2 cellular contexts compared by ENCODE assay signal in the genomic region with DNA sequence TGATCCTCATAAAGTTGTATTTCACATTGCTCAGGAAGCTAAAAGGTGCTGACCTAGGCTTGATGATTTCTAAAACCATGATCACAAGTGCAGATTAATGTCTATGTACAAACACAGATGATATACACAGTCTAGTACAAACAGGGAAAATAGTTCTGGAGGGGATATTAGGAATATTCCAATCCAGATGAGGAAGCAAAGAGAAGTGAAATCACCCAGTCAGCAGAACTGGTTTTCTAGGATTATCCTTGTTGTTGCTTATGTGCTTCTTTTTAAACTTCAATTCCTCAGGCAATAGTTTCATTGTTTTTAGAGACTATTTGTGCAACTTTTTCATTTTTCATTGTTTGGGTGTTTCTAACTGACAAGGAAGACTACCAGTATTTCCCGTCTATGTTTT.
TF ChIP-seq lines count a peak whose summit lies in the region.

No MANE protein-coding gene starts in this region.

TF ChIP-seq in IMR-90, 13 proteins besides CTCF, POLR2A, EP300 and RAD21:
- TF ChIP-seq SMC3 (IDR thresholded peaks at IDR 0.05; ENCODE audit: low read depth, low read length), result no peak
- no peak for TF ChIP-seq RCOR1 (IDR thresholded peaks at IDR 0.05; ENCODE audit: insufficient replicate concordance, low read length)
- TF ChIP-seq FOS (IDR thresholded peaks at IDR 0.05; ENCODE audit: low read depth, low read length), result no peak
- peak; percentile 68 for TF ChIP-seq MAFK (IDR thresholded peaks at IDR 0.05; ENCODE audit: low read depth, low read length)

TF ChIP-seq in K562, 482 proteins besides CTCF, POLR2A, EP300 and RAD21:
- TF ChIP-seq ZNF316 (IDR thresholded peaks at IDR 0.05) (peak; percentile 84), PHTF2 (CRISPR knock-in tag; IDR thresholded peaks at IDR 0.05) (no peak), MAFG (tag; conservative IDR thresholded peaks at IDR 0.05) (peak; percentile 56), SMARCB1 (IDR thresholded peaks at IDR 0.05; ENCODE audit: insufficient read length, low read depth) (no peak), C11orf30 (IDR thresholded peaks at IDR 0.05; ENCODE audit: low read depth) (peak; percentile 75), MAFF (IDR thresholded peaks at IDR 0.05; ENCODE audit: low read length) (peak; percentile 38; the same call in 1 of the 2 replicates), MAFK (IDR thresholded peaks at IDR 0.05; ENCODE audit: low read length) (peak; percentile 42; the same call in 1 of the 2 replicates), DMBX1 (CRISPR knock-in tag; IDR thresholded peaks at IDR 0.05; ENCODE audit: borderline replicate concordance) (no peak)
- TF ChIP-seq, protein P1, sequence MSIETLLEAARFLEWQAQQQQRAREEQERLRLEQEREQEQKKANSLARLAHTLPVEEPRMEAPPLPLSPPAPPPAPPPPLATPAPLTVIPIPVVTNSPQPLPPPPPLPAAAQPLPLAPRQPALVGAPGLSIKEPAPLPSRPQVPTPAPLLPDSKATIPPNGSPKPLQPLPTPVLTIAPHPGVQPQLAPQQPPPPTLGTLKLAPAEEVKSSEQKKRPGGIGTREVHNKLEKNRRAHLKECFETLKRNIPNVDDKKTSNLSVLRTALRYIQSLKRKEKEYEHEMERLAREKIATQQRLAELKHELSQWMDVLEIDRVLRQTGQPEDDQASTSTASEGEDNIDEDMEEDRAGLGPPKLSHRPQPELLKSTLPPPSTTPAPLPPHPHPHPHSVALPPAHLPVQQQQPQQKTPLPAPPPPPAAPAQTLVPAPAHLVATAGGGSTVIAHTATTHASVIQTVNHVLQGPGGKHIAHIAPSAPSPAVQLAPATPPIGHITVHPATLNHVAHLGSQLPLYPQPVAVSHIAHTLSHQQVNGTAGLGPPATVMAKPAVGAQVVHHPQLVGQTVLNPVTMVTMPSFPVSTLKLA (conservative IDR thresholded peaks at IDR 0.05), result no peak
- TF ChIP-seq, protein P2, sequence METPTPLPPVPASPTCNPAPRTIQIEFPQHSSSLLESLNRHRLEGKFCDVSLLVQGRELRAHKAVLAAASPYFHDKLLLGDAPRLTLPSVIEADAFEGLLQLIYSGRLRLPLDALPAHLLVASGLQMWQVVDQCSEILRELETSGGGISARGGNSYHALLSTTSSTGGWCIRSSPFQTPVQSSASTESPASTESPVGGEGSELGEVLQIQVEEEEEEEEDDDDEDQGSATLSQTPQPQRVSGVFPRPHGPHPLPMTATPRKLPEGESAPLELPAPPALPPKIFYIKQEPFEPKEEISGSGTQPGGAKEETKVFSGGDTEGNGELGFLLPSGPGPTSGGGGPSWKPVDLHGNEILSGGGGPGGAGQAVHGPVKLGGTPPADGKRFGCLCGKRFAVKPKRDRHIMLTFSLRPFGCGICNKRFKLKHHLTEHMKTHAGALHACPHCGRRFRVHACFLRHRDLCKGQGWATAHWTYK (CRISPR knock-in tag; IDR thresholded peaks at IDR 0.05), result no peak
